13 cellular contexts compared by ENCODE assay signal in genomic region chr15:87764461-87765236, GRCh38.
A peak's percentile ranks its signal among the peaks of the same experiment; 100 is the strongest.
DNase-seq lines count a peak whose midpoint lies in the region; ATAC-seq and TF ChIP-seq lines count a peak whose summit lies in the region.
"Had no signal": no experiment of that assay in that cellular context is flagged by ENCODE, and none has a peak within 500 bp of the region (broad histone marks: within the 10 kb centered on the region; RNA-seq: fewer than 3 reads in every experiment).

No MANE protein-coding gene starts in this region.

- no peaks in the 10 kb centered on the region for H3K36me3 ChIP-seq in upper lobe of right lung

- DNase-seq in AG04449 (ENCODE audit: low read depth, low spot score) = peak; percentile 64
- DNase-seq in KG1 (lab: John Stamatoyannopoulos, UW) = peak; percentile 2
- peak; percentile 82 for DNase-seq in amniotic epithelial cell (ENCODE audit: low read depth)
- DNase-seq in foreskin melanocyte = peak; percentile 38
- DNase-seq in upper lobe of right lung = no peak
- no peak for DNase-seq in stimulated activated naive CD4-positive, alpha-beta T cell (lab: John Stamatoyannopoulos, UW)
- no peak for DNase-seq in SHP77 (lab: John Stamatoyannopoulos, UW)
- DNase-seq: naive B cell, NCI-H69, T-helper 9 cell had no signal

- POLR2A ChIA-PET in AG04449 (lab: Yijun Ruan, JAX) = interaction anchor here (0.7 kb wide), 1 partner anchor 8 kb away, joined by 3 read pairs; no protein-coding TSS in a partner anchor

- ATAC-seq in upper lobe of right lung (no peak), GM18517 (IDR thresholded peaks at IDR 0.05; ENCODE audit: unreplicated experiment) (no peak)

- CTCF ChIA-PET in AG04449 (lab: Yijun Ruan, JAX) = interaction anchor here (1.4 to 1.7 kb wide), 2 partner anchors 10 to 12 kb away, joined by 4 to 5 read pairs; no protein-coding TSS in a partner anchor

- no peaks in the 10 kb centered on the region for H3K27me3 ChIP-seq in upper lobe of right lung
- H3K27me3 ChIP-seq: hepatocyte had no signal

- intact Hi-C loops in upper lobe of right lung (cut with DNase I) = no loop called here

- no peak overlapping the region for H3K27ac ChIP-seq in upper lobe of right lung
- H3K27ac ChIP-seq: C4-2B, hepatocyte had no signal

- H3K4me3 ChIP-seq in AG04449 (ENCODE audit: low read depth, low read length) (no peak overlapping the region), upper lobe of right lung (no peak overlapping the region)
- H3K4me3 ChIP-seq: hepatocyte had no signal

- no peaks in the 10 kb centered on the region for H3K9me3 ChIP-seq in upper lobe of right lung

- H3K4me1 ChIP-seq in upper lobe of right lung = peaks cover 17% of the 10 kb centered on the region

- TF ChIP-seq CTCF in AG04449 (IDR thresholded peaks at IDR 0.05; ENCODE audit: insufficient read depth, low read length, missing control alignments) = no peak
- no peak for TF ChIP-seq CTCF in upper lobe of right lung (IDR thresholded peaks at IDR 0.05)

Comparison
In these comparisons a context has a peak if more than half of its experiments do, and no peak if none do; other contexts are left out.
1. DNase-seq: peak in AG04449 (single experiment), KG1 (single experiment), amniotic epithelial cell (single experiment) and foreskin melanocyte (single experiment); none in upper lobe of right lung (single experiment), stimulated activated naive CD4-positive, alpha-beta T cell (0 of 6) and SHP77 (0 of 2).